8 cellular contexts compared by ENCODE assay signal in the genomic region with DNA sequence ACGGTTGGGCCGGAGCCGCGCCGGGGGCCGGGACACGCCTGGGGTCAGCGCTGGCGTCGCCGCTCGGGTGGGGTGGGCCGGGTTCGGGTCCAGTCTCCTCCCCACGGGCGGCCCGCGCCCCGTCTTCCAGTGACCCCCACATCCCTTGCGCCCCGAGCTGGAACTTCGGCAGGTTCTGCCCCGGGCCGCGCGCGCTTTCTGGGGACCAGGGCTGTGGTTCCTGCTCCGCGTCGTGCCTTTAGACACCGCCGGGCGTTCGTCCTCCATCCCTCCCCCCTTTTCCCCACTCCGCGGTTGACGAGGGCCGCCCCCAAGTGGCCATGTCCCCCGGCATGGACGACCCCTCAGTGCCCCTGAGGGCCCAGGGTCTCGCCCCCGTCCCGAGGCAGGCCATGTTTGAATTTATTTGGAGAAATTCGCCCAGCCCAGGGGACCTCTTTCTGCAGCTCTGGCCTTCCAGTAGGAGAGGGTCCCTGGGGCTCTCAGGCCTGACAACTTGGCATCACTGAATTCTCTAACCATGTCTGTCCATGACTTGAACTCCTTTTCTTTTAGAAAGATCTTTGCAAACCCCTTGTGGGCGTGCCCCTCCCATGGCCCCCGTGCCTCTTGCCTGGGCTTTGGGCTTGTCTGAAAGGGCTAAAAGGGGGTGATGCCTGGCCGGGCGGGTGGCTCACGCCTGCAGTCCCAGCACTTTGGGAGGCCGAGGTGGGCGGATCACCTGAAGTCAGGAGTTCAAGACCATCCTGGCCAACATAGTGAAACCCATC. TPM values are rescaled to one million over a fixed set of nuclear protein-coding genes. Genes with fewer than 3 reads are reported as not detected.
DNase-seq lines count a peak whose midpoint lies in the region; ATAC-seq and TF ChIP-seq lines count a peak whose summit lies in the region.

No MANE protein-coding gene starts in this region.

- no peaks in the 10 kb centered on the region for H3K9me3 Mint-ChIP-seq in activated T-cell treated with anti-CD3 and anti-CD28 coated beads, Interleukin-2, amount 50 U/mL, for 72 hours

- WGBS in ectodermal cell, 2 experiments: 14 to 15% methylated on average over 51 of the region's 51 CpGs

- no peaks in the 10 kb centered on the region for H3K36me3 ChIP-seq in ectodermal cell (ENCODE audit: control insufficient read depth, insufficient read depth, low read length)
- no peaks in the 10 kb centered on the region for H3K36me3 ChIP-seq in mucosa of descending colon (ENCODE audit: low read depth)
- peaks cover 5% of the 10 kb centered on the region for H3K36me3 ChIP-seq in upper lobe of right lung

- no peak for DNase-seq in activated T-cell treated with anti-CD3 and anti-CD28 coated beads, Interleukin-2, amount 50 U/mL, for 72 hours
- no peak for DNase-seq in activated T-cell treated with anti-CD3 and anti-CD28 coated beads, Interleukin-2, amount 50 U/mL, for 1 hour
- peak in 2 of 3 donors; percentile 63 to 68 for DNase-seq in mucosa of descending colon
- peak; percentile 74 for DNase-seq in upper lobe of right lung
- no peak for DNase-seq in NCI-H2171 (lab: John Stamatoyannopoulos, UW)

- no peak overlapping the region for H3K27ac ChIP-seq in ectodermal cell (ENCODE audit: insufficient read depth, low read depth, low read length, poor library complexity, severe bottlenecking)
- peak overlapping the region; percentile 97 for H3K27ac ChIP-seq in upper lobe of right lung

- no peak for ATAC-seq in activated T-cell treated with anti-CD3 and anti-CD28 coated beads, Interleukin-2, amount 50 U/mL, for 72 hours (replicated peaks in 1 of 2)
- no peak for ATAC-seq in mucosa of descending colon
- no peak for ATAC-seq in upper lobe of right lung
- ATAC-seq in HG03135 (IDR thresholded peaks at IDR 0.05; ENCODE audit: unreplicated experiment): no peak
- no peak for ATAC-seq in HG03571 (IDR thresholded peaks at IDR 0.05; ENCODE audit: unreplicated experiment)

- H3K4me1 ChIP-seq in ectodermal cell (ENCODE audit: control insufficient read depth, insufficient read depth, low read length) (peaks cover 21% of the 10 kb centered on the region), mucosa of descending colon (ENCODE audit: low read depth) (peaks cover 38% of the 10 kb centered on the region), upper lobe of right lung (peaks cover 31% of the 10 kb centered on the region)

- peak overlapping the region; percentile 63 to 82 for H3K4me3 Mint-ChIP-seq in activated T-cell treated with anti-CD3 and anti-CD28 coated beads, Interleukin-2, amount 50 U/mL, for 72 hours

- H3K27me3 ChIP-seq in ectodermal cell (ENCODE audit: control insufficient read depth, insufficient read depth, low read length, poor library complexity, severe bottlenecking): peaks cover 35% of the 10 kb centered on the region
- no peaks in the 10 kb centered on the region for H3K27me3 ChIP-seq in upper lobe of right lung

- peaks cover 6 to 9% of the 10 kb centered on the region in 2 donors for H3K36me3 Mint-ChIP-seq in activated T-cell treated with anti-CD3 and anti-CD28 coated beads, Interleukin-2, amount 50 U/mL, for 72 hours (ENCODE audit: insufficient read depth in 2 of 2)

- H3K4me3 ChIP-seq in ectodermal cell (ENCODE audit: insufficient read depth, low read depth, low read length) (peak overlapping the region; percentile 35), mucosa of descending colon (no peak overlapping the region), upper lobe of right lung (peak overlapping the region; percentile 55)

- peaks cover 32% of the 10 kb centered on the region for H3K4me1 Mint-ChIP-seq in activated T-cell treated with anti-CD3 and anti-CD28 coated beads, Interleukin-2, amount 50 U/mL, for 72 hours (ENCODE audit: low read depth)

- intact Hi-C loops in mucosa of descending colon (cut with DNase I, micrococcal nuclease) (no loop called here), upper lobe of right lung (cut with DNase I) (no loop called here)

- no peak overlapping the region for H3K27ac Mint-ChIP-seq in activated T-cell treated with anti-CD3 and anti-CD28 coated beads, Interleukin-2, amount 50 U/mL, for 72 hours

- H3K27me3 Mint-ChIP-seq in activated T-cell treated with anti-CD3 and anti-CD28 coated beads, Interleukin-2, amount 50 U/mL, for 72 hours (ENCODE audit: low read depth): no peaks in the 10 kb centered on the region

- TF ChIP-seq CTCF in mucosa of descending colon (IDR thresholded peaks at IDR 0.05) (no peak), upper lobe of right lung (IDR thresholded peaks at IDR 0.05) (no peak)

- no peaks in the 10 kb centered on the region for H3K9me3 ChIP-seq in ectodermal cell (ENCODE audit: control insufficient read depth, low read length)
- no peaks in the 10 kb centered on the region for H3K9me3 ChIP-seq in mucosa of descending colon
- no peaks in the 10 kb centered on the region for H3K9me3 ChIP-seq in upper lobe of right lung

RNA-seq across cellular contexts. Expression of a gene that starts 3.4 kb away (rescaled TPM):
- 100 to 1,000 TPM; 213 to 226 TPM for total RNA-seq in activated T-cell treated with anti-CD3 and anti-CD28 coated beads, Interleukin-2, amount 50 U/mL, for 72 hours
- polyA plus RNA-seq in ectodermal cell (2013, experiment 1 of 4): 65.0 TPM
- polyA plus RNA-seq in ectodermal cell (2013, experiment 2 of 4): 70.2 TPM
- polyA plus RNA-seq in ectodermal cell (2013, experiment 3 of 4): 49.5 TPM
- polyA plus RNA-seq in ectodermal cell (2013, experiment 4 of 4): 55.6 TPM
- total RNA-seq in mucosa of descending colon (100 to 1,000 TPM; 302 to 348 (median 321) TPM), upper lobe of right lung (501 TPM)

RNA-seq across cellular contexts. Expression of a gene that starts 10.6 kb away (rescaled TPM):
- 100 to 1,000 TPM; 101 to 108 TPM for total RNA-seq in activated T-cell treated with anti-CD3 and anti-CD28 coated beads, Interleukin-2, amount 50 U/mL, for 72 hours
- polyA plus RNA-seq in ectodermal cell (2013, experiment 1 of 4): 90.1 TPM
- polyA plus RNA-seq in ectodermal cell (2013, experiment 2 of 4): 83.7 TPM
- polyA plus RNA-seq in ectodermal cell (2013, experiment 3 of 4): 82.6 TPM
- polyA plus RNA-seq in ectodermal cell (2013, experiment 4 of 4): 82.3 TPM
- total RNA-seq in mucosa of descending colon (100 to 1,000 TPM; 274 to 623 (median 476) TPM), upper lobe of right lung (118 TPM)

RNA-seq across cellular contexts. Expression of a gene that starts 23.5 kb away (rescaled TPM):
- total RNA-seq in activated T-cell treated with anti-CD3 and anti-CD28 coated beads, Interleukin-2, amount 50 U/mL, for 72 hours: 1 to 10 TPM; 1.5 TPM
- polyA plus RNA-seq in ectodermal cell (2013, experiment 1 of 4): not detected
- 0.80 TPM for polyA plus RNA-seq in ectodermal cell (2013, experiment 2 of 4)
- polyA plus RNA-seq in ectodermal cell (2013, experiment 3 of 4): 2.0 TPM
- polyA plus RNA-seq in ectodermal cell (2013, experiment 4 of 4): 2.8 TPM
- total RNA-seq in mucosa of descending colon: 10 to 100 TPM in 1 of 3 donors, 1 to 10 TPM in 2; 3.0 to 10.4 (median 7.0) TPM
- 22.6 TPM for total RNA-seq in upper lobe of right lung

RNA-seq across cellular contexts. Expression of a gene that starts 41.4 kb away (rescaled TPM):
- 10 to 100 TPM; 26.4 to 33.3 TPM for total RNA-seq in activated T-cell treated with anti-CD3 and anti-CD28 coated beads, Interleukin-2, amount 50 U/mL, for 72 hours
- polyA plus RNA-seq in ectodermal cell (2013, experiment 1 of 4): 54.9 TPM
- 58.7 TPM for polyA plus RNA-seq in ectodermal cell (2013, experiment 2 of 4)
- 46.3 TPM for polyA plus RNA-seq in ectodermal cell (2013, experiment 3 of 4)
- polyA plus RNA-seq in ectodermal cell (2013, experiment 4 of 4): 53.3 TPM
- total RNA-seq in mucosa of descending colon (10 to 100 TPM; 20.8 to 38.3 (median 27.5) TPM), upper lobe of right lung (25.4 TPM)

Comparison
In these comparisons a context has a peak if more than half of its experiments do, and no peak if none do; other contexts are left out.
1. DNase-seq: peak in mucosa of descending colon (2 of 3) and upper lobe of right lung (single experiment); none in activated T-cell treated with anti-CD3 and anti-CD28 coated beads, Interleukin-2, amount 50 U/mL, for 72 hours (0 of 2), activated T-cell treated with anti-CD3 and anti-CD28 coated beads, Interleukin-2, amount 50 U/mL, for 1 hour (single experiment) and NCI-H2171 (single experiment).